Comparison of ENCODE assay signal across 8 cellular contexts in genomic region chr6:159726918-159727716, GRCh38. TPM values are rescaled to one million over a fixed set of nuclear protein-coding genes. Genes with fewer than 3 reads are reported as not detected.
A peak's percentile ranks its signal among the peaks of the same experiment; 100 is the strongest.
DNase-seq lines count a peak whose midpoint lies in the region; ATAC-seq and TF ChIP-seq lines count a peak whose summit lies in the region.

WTAP (plus strand) TSS chr6:159727506; CDS start chr6:159736266, 8,760 bp downstream.

- H3K27ac ChIP-seq in osteoblast (ENCODE audit: low read depth, low read length) (peak within 1 kb of the TSS; percentile 91), testis (peak within 1 kb of the TSS; percentile 98 to 99)

- H3K36me3 ChIP-seq in osteoblast (ENCODE audit: insufficient read depth, low read length) (peaks cover 8% of the 10 kb centered on the region), testis (ENCODE audit: low read depth, missing control alignments) (no peaks in the 10 kb centered on the region)

- peaks cover 25% of the 10 kb centered on the region for H3K4me1 ChIP-seq in osteoblast (ENCODE audit: insufficient read depth, low read length)
- peaks cover 20% of the 10 kb centered on the region for H3K4me1 ChIP-seq in testis

- intact Hi-C loops in testis (cut with DNase I; ENCODE audit: low total_unique reads): loop anchor here (5.0 kb wide), 1 partner anchor 35 kb away; the partner anchor contains the start of gene SOD2

- H3K4me2 ChIP-seq in osteoblast (ENCODE audit: insufficient read depth, low read length): peak within 1 kb of the TSS; percentile 97

- no peak for TF ChIP-seq CTCF in GM10266 (IDR thresholded peaks at IDR 0.05; ENCODE audit: control insufficient read depth, insufficient read depth, low read depth, missing control alignments)
- no peak for TF ChIP-seq CTCF in glutamatergic neuron (IDR thresholded peaks at IDR 0.05; ENCODE audit: partially characterized antibody, unreplicated experiment)
- TF ChIP-seq CTCF in osteoblast (IDR thresholded peaks at IDR 0.05; ENCODE audit: extremely low read depth, low read depth, low read length): no peak
- TF ChIP-seq CTCF in testis (IDR thresholded peaks at IDR 0.05): peak in 1 of 3 experiments; percentile 18

- no peaks in the 10 kb centered on the region for H3K9me3 ChIP-seq in osteoblast (ENCODE audit: low read depth, low read length)
- H3K9me3 ChIP-seq in testis: no peaks in the 10 kb centered on the region

- H3K4me3 ChIP-seq in osteoblast (ENCODE audit: insufficient read depth, low read length): peak within 1 kb of the TSS; percentile 84
- peak within 1 kb of the TSS; percentile 91 to 97 for H3K4me3 ChIP-seq in testis

- peaks cover 10% of the 10 kb centered on the region for H3K4me1 Mint-ChIP-seq in glutamatergic neuron (ENCODE audit: low read depth, unreplicated experiment)

- H3K27me3 ChIP-seq in osteoblast (ENCODE audit: insufficient read depth, low read length) (no peaks in the 10 kb centered on the region), testis (no peaks in the 10 kb centered on the region)

- peak; percentile 67 for ATAC-seq in HG02623 (IDR thresholded peaks at IDR 0.05; ENCODE audit: unreplicated experiment)
- peak; percentile 89 to 90 for ATAC-seq in activated naive CD4-positive, alpha-beta T cell treated with anti-CD3 and anti-CD28 coated beads, Interleukin-2, amount 50 U/mL, for 72 hours

- DNase-seq in GM10266 (ENCODE audit: extremely low spot score): peak; percentile 94
- DNase-seq in NCI-H1092 treated with DMSO at 0.1 percent for 48 hours (lab: John Stamatoyannopoulos, UW): peak; percentile 100
- DNase-seq in SKM-1 (lab: John Stamatoyannopoulos, UW; ENCODE audit: unreplicated experiment): peak; percentile 97
- peak; percentile 91 to 97 for DNase-seq in activated naive CD4-positive, alpha-beta T cell treated with anti-CD3 and anti-CD28 coated beads, Interleukin-2, amount 50 U/mL, for 72 hours (ENCODE audit: low spot score in 2 of 2)
- DNase-seq in glutamatergic neuron: peak; percentile 98
- DNase-seq in osteoblast (ENCODE audit: insufficient read length, low spot score, missing footprints): peak; percentile 97
- DNase-seq in testis: peak; percentile 97

- H3K27me3 Mint-ChIP-seq in glutamatergic neuron (ENCODE audit: unreplicated experiment): peaks cover 11% of the 10 kb centered on the region

- peak; percentile 63 for TF ChIP-seq POLR2A in testis (IDR thresholded peaks at IDR 0.05)

- WGBS in testis, 2 donors: 0% methylated on average over 32 of the region's 93 CpGs; no CpG with 5 or more reads in 1 of the 2 donors

- H4K20me1 ChIP-seq in osteoblast (ENCODE audit: insufficient read depth, low read length): peaks cover 40% of the 10 kb centered on the region

- peaks cover 34 to 64% of the 10 kb centered on the region in 2 donors for H3K36me3 Mint-ChIP-seq in activated naive CD4-positive, alpha-beta T cell treated with anti-CD3 and anti-CD28 coated beads, Interleukin-2, amount 50 U/mL, for 72 hours
- no peaks in the 10 kb centered on the region for H3K36me3 Mint-ChIP-seq in glutamatergic neuron (ENCODE audit: unreplicated experiment)

- peak within 1 kb of the TSS; percentile 91 for H3K4me3 Mint-ChIP-seq in glutamatergic neuron (ENCODE audit: unreplicated experiment)

- peaks cover 95% of the 10 kb centered on the region for H3K79me2 ChIP-seq in osteoblast (ENCODE audit: insufficient read depth, low read length)

- H3K27ac Mint-ChIP-seq in activated naive CD4-positive, alpha-beta T cell treated with anti-CD3 and anti-CD28 coated beads, Interleukin-2, amount 50 U/mL, for 72 hours: peak within 1 kb of the TSS; percentile 98
- peak within 1 kb of the TSS; percentile 100 for H3K27ac Mint-ChIP-seq in glutamatergic neuron (ENCODE audit: unreplicated experiment)

- H3K9me3 Mint-ChIP-seq in activated naive CD4-positive, alpha-beta T cell treated with anti-CD3 and anti-CD28 coated beads, Interleukin-2, amount 50 U/mL, for 72 hours: peaks cover 0 to 5% of the 10 kb centered on the region in 2 donors
- H3K9me3 Mint-ChIP-seq in glutamatergic neuron (ENCODE audit: unreplicated experiment): peaks cover 19% of the 10 kb centered on the region

- peak within 1 kb of the TSS; percentile 97 for H2AFZ ChIP-seq in osteoblast (ENCODE audit: low read length)

RNA-seq across cellular contexts. Expression of gene WTAP, which starts in this region (rescaled TPM):
- total RNA-seq in activated naive CD4-positive, alpha-beta T cell treated with anti-CD3 and anti-CD28 coated beads, Interleukin-2, amount 50 U/mL, for 72 hours: 10 to 100 TPM; 89.9 to 94.3 TPM
- total RNA-seq in glutamatergic neuron (ENCODE audit: unreplicated experiment) (108 TPM), osteoblast (109 and 119 TPM in 2 replicates), testis (10 to 100 TPM; 88.0 to 91.2 TPM)
- 76.7 TPM for polyA plus RNA-seq in testis (ENCODE audit: insufficient read depth, low read depth, low replicate concordance)

Comparison
In these comparisons a context has a peak if more than half of its experiments do, and no peak if none do; other contexts are left out.
1. Peak in every context shown above with its lines: DNase-seq, ATAC-seq, H3K4me3 ChIP-seq and H3K27ac ChIP-seq.